In genomic region chr2:52881606-52882005, GRCh38 we compare ENCODE assay signal across 24 cellular contexts.
A peak's percentile ranks its signal among the peaks of the same experiment; 100 is the strongest.
DNase-seq lines count a peak whose midpoint lies in the region; ATAC-seq and TF ChIP-seq lines count a peak whose summit lies in the region.
"Had no signal": no experiment of that assay in that cellular context is flagged by ENCODE, and none has a peak within 500 bp of the region (broad histone marks: within the 10 kb centered on the region; RNA-seq: fewer than 3 reads in every experiment).

No MANE protein-coding gene starts in this region.

- no peak for ATAC-seq in GM19035 (IDR thresholded peaks at IDR 0.05; ENCODE audit: unreplicated experiment)
- ATAC-seq in GM21515 (IDR thresholded peaks at IDR 0.05; ENCODE audit: unreplicated experiment), result no peak
- ATAC-seq: effector memory CD8-positive, alpha-beta T cell; K562 had no signal

- H3K9me3 ChIP-seq in adipocyte (ENCODE audit: control insufficient read depth, low read length) (no peaks in the 10 kb centered on the region), MM.1S (replicated peaks; ENCODE audit: insufficient read depth, low read length) (no peaks in the 10 kb centered on the region)
- H3K9me3 ChIP-seq: HAP-1 had no signal

- TF ChIP-seq CTCF in fibroblast of the aortic adventitia (IDR thresholded peaks at IDR 0.05; ENCODE audit: insufficient read depth, low read length), result no peak
- no peak for TF ChIP-seq CTCF in MM.1S (IDR thresholded peaks at IDR 0.05; ENCODE audit: low read length)

- H3K27me3 ChIP-seq in adipocyte (replicated peaks; ENCODE audit: control insufficient read depth, insufficient read depth, low read length), result no peaks in the 10 kb centered on the region
- no peaks in the 10 kb centered on the region for H3K27me3 ChIP-seq in MM.1S (replicated peaks; ENCODE audit: insufficient read depth, low read length)

- no peak overlapping the region for H3K4me2 ChIP-seq in MM.1S (ENCODE audit: low read depth, low read length)

- no peaks in the 10 kb centered on the region for H3K9me2 ChIP-seq in MM.1S (replicated peaks; ENCODE audit: insufficient read depth, low read length)

- H2AFZ ChIP-seq in MM.1S (ENCODE audit: low read length), result no peak overlapping the region

- H3K4me3 ChIP-seq in adipocyte (ENCODE audit: low read length) (no peak overlapping the region), fibroblast of the aortic adventitia (ENCODE audit: low read depth, low read length) (no peak overlapping the region), MM.1S (ENCODE audit: low read length) (no peak overlapping the region)
- H3K4me3 ChIP-seq: HAP-1, K562 had no signal

- DNase-seq in SIG-M5 treated with dmso at 0.1 percent for 504 hours (lab: John Stamatoyannopoulos, UW; ENCODE audit: unreplicated experiment), result peak; percentile 28
- DNase-seq in SIG-M5 (lab: John Stamatoyannopoulos, UW), result no peak
- DNase-seq in adipocyte (ENCODE audit: low read depth), result peak; percentile 69
- DNase-seq in fibroblast of the aortic adventitia (ENCODE audit: low read depth), result peak; percentile 55
- no peak for DNase-seq in MM.1S
- DNase-seq in cerebellar cortex (ENCODE audit: low spot score), result no peak
- DNase-seq: 8988T; activated CD4-positive, alpha-beta T cell treated with anti-CD3 and anti-CD28 coated beads, Interleukin-2, amount 50 U/mL, for 4 hours; amniotic stem cell; effector memory CD8-positive, alpha-beta T cell; GDM1; midbrain; NCI-H2029 treated with DMSO at 0.1 percent for 48 hours; NCI-H524 treated with DMSO at 0.1 percent for 48 hours; nephron progenitor cell; SHP77; stimulated activated CD4-positive, alpha-beta T cell treated with anti-CD3 and anti-CD28 coated beads, Interleukin-2, amount 100 ng/mL, for 24 hours; trophoblast cell; WERI-Rb-1 had no signal

- H3K79me2 ChIP-seq in MM.1S (ENCODE audit: low read length), result no peaks in the 10 kb centered on the region

- no peaks in the 10 kb centered on the region for H3F3A ChIP-seq in MM.1S (ENCODE audit: insufficient read depth, low read length)

- H3K9ac ChIP-seq in adipocyte (ENCODE audit: low read length) (no peak overlapping the region), MM.1S (ENCODE audit: low read length) (no peak overlapping the region)

- no peaks in the 10 kb centered on the region for H4K20me1 ChIP-seq in MM.1S (ENCODE audit: insufficient read depth, low read length)

- H3K4me1 ChIP-seq in adipocyte (ENCODE audit: control insufficient read depth, insufficient read depth, low read length), result no peaks in the 10 kb centered on the region
- no peaks in the 10 kb centered on the region for H3K4me1 ChIP-seq in MM.1S (ENCODE audit: low read length)
- H3K4me1 ChIP-seq: HAP-1 had no signal

- H3K27ac ChIP-seq in MM.1S (ENCODE audit: low read length), result no peak overlapping the region
- H3K27ac ChIP-seq: HL-60, WERI-Rb-1 had no signal

- H3K36me3 ChIP-seq in adipocyte (ENCODE audit: control insufficient read depth, insufficient read depth, low read length, severe bottlenecking) (no peaks in the 10 kb centered on the region), MM.1S (replicated peaks; ENCODE audit: insufficient read depth, low read length) (no peaks in the 10 kb centered on the region)
- H3K36me3 ChIP-seq: HAP-1, WERI-Rb-1 had no signal

Comparison
In these comparisons a context has a peak if more than half of its experiments do, and no peak if none do; other contexts are left out.
1. DNase-seq: peak in SIG-M5 treated with dmso at 0.1 percent for 504 hours (single experiment), adipocyte (single experiment) and fibroblast of the aortic adventitia (single experiment); none in SIG-M5 (single experiment), MM.1S (single experiment) and cerebellar cortex (single experiment).